8 cellular contexts compared by ENCODE assay signal in the genomic region with DNA sequence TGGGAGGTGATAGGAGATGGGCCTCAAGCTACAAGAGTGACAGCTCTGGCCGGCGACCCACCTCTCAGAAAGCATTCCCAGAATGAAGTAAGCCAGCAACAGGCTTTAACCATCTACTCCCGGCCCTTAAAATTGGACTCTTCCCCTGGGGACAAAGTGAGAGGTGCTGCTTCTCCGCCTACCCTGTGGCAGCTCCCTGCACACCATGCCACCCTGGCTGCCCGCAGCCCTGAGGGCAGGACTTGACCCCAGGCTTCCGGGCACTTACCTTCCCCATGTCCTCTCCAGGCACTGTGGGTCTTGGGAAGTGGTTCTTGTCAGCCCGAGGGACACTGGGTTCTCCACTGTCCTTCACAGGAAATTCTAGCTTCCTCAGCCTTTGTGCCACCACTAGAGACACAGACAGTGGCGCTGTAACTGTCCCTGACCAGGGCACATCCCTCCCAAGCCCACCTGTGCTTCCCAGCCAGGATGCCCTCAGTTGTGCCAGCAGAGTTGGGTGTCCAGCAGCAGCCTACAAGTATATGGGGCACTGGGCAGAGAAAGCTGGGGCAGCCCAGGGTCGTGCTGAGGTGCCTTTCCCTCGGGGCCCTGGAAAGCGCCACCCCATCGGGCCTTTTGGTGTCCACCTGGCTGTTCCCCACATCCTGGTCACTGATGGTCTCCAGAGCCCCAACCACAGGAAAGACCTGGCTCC. TPM values are rescaled to one million over a fixed set of nuclear protein-coding genes. Genes with fewer than 3 reads are reported as not detected.
DNase-seq lines count a peak whose midpoint lies in the region; TF ChIP-seq lines count a peak whose summit lies in the region.

No MANE protein-coding gene starts in this region.

- WGBS in testis, 2 donors: 84 to 100% methylated on average over 5 to 12 of the region's 12 CpGs

- TF ChIP-seq CTCF in RWPE1 (conservative IDR thresholded peaks at IDR 0.05; ENCODE audit: low read depth) (no peak), testis (IDR thresholded peaks at IDR 0.05) (no peak)

- H3K4me1 ChIP-seq in duodenal mucosa (ENCODE audit: control insufficient read depth in 1 of 2, insufficient read depth in 2 of 2, low read length in 2 of 2): peaks cover 15 to 47% of the 10 kb centered on the region in 2 donors
- peaks cover 55% of the 10 kb centered on the region for H3K4me1 ChIP-seq in testis

- POLR2A ChIA-PET in RWPE1 (lab: Yijun Ruan, JAX; ENCODE audit: low non-redundant PET): no interaction called here

- CTCF ChIA-PET in RWPE1 (lab: Yijun Ruan, JAX): interaction anchor here (1.0 kb wide), 1 partner anchor 133 kb away, joined by 3 read pairs; no protein-coding TSS in a partner anchor

- DNase-seq in RWPE1 (ENCODE audit: low spot score): no peak
- DNase-seq in myocyte (ENCODE audit: low read depth): peak; percentile 10
- no peak for DNase-seq in testis
- no peak for DNase-seq in KG1 (lab: John Stamatoyannopoulos, UW)
- DNase-seq in DMS79 (lab: John Stamatoyannopoulos, UW): no peak
- no peak for DNase-seq in AG20443 (ENCODE audit: low spot score)
- DNase-seq in pons (ENCODE audit: low spot score): no peak

- intact Hi-C loops in testis (cut with DNase I; ENCODE audit: low total_unique reads): no loop called here

- H3K36me3 ChIP-seq in duodenal mucosa (ENCODE audit: control insufficient read depth in 1 of 2, insufficient read depth in 2 of 2, low read length in 2 of 2): peaks cover 14 to 21% of the 10 kb centered on the region in 2 donors
- H3K36me3 ChIP-seq in testis (ENCODE audit: low read depth, missing control alignments): no peaks in the 10 kb centered on the region

- H3K27me3 ChIP-seq in duodenal mucosa (ENCODE audit: control insufficient read depth in 1 of 2, insufficient read depth in 2 of 2, low read length in 2 of 2) (no peaks in the 10 kb centered on the region), testis (no peaks in the 10 kb centered on the region)

- TF ChIP-seq POLR2A in testis (IDR thresholded peaks at IDR 0.05): no peak

- H3K9me3 ChIP-seq in duodenal mucosa (ENCODE audit: control insufficient read depth in 1 of 2, low read length in 2 of 2) (no peaks in the 10 kb centered on the region), testis (no peaks in the 10 kb centered on the region)

- H3K27ac ChIP-seq in RWPE1 (peak overlapping the region; percentile 87), duodenal mucosa (ENCODE audit: low read depth, low read length) (peak overlapping the region; percentile 94), testis (peak overlapping the region; percentile 48 to 89)

- H3K4me3 ChIP-seq in duodenal mucosa (ENCODE audit: low read depth in 1 of 2, low read length in 2 of 2): no peak overlapping the region
- no peak overlapping the region for H3K4me3 ChIP-seq in testis

- H3K9ac ChIP-seq in duodenal mucosa (ENCODE audit: low read depth in 1 of 2, low read length in 2 of 2): peak overlapping the region in 1 of 2 donors; percentile 20

RNA-seq across cellular contexts. Expression of a gene that starts 28.9 kb away (rescaled TPM):
- total RNA-seq in myocyte (12.7 and 15.7 TPM in 2 replicates), testis (10 to 100 TPM; 67.2 to 75.8 TPM)
- 8.8 TPM for polyA plus RNA-seq in myocyte (2012)
- polyA plus RNA-seq in testis (ENCODE audit: insufficient read depth, low read depth, low replicate concordance): 115 TPM
